In genomic region chr17:43090022-43090421, GRCh38 we compare ENCODE assay signal across 37 cellular contexts.
"Had no signal": no experiment of that assay in that cellular context is flagged by ENCODE, and none has a peak within 500 bp of the region (broad histone marks: within the 10 kb centered on the region; RNA-seq: fewer than 3 reads in every experiment).

No MANE protein-coding gene starts in this region.

- H3K4me3 ChIP-seq: MG63 had no signal

- DNase-seq: Karpas-422, Kasumi-1, MG63, MM.1S, MV-4-11, NCI-H1048, NCI-H1092, NCI-H1092 treated with DMSO at 0.1 percent for 48 hours, NCI-H1105, NCI-H1105 treated with DMSO at 0.1 percent for 48 hours, NCI-H1417, NCI-H1417 treated with DMSO at 0.1 percent for 48 hours, NCI-H1436, NCI-H1436 treated with DMSO at 0.1 percent for 48 hours, NCI-H146, NCI-H1694, NCI-H1694 treated with DMSO at 0.1 percent for 48 hours, NCI-H187, NCI-H187 treated with DMSO at 0.1 percent for 48 hours, NCI-H1930, NCI-H2029, NCI-H2029 treated with DMSO at 0.1 percent for 48 hours, NCI-H2081, NCI-H2081 treated with DMSO at 0.1 percent for 48 hours, NCI-H2107, NCI-H2171, NCI-H2171 treated with DMSO at 0.1 percent for 48 hours, NCI-H2227 treated with DMSO at 0.1 percent for 48 hours, NCI-H226, NCI-H345, NCI-H446, NCI-H446 treated with DMSO at 0.1 percent for 48 hours, NCI-H510A, NCI-H510A treated with DMSO at 0.1 percent for 48 hours, NCI-H524, NCI-H524 treated with DMSO at 0.1 percent for 48 hours, NCI-H526 had no signal

- H3K27me3 ChIP-seq: MG63 had no signal

- H3K9me3 ChIP-seq: MG63 had no signal
